ENCODE assay signal across 1 cellular context in the genomic region with DNA sequence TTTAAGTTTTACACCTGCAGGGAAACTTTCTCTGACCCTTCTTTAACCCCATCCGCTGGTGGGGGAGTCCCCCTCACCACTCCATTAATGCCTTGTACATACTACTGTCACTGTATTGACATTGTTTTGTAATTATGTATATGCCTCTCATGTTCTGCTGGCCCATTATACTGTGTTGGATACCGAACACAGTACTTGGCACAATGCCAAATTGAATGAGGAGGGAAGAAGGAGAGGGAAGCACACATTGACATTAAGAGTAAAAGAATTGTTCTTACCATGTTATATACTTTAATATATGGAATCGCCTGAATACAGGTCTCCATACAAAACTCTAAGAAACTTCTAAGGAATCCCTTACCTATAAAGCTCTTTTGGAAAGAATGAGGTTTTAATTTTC.
TF ChIP-seq lines count a peak whose summit lies in the region.

No MANE protein-coding gene starts in this region.

TF ChIP-seq in SK-N-SH treated with all-trans-retinoic acid at 6 μM for 48 hours, 23 proteins besides CTCF, POLR2A, EP300 and RAD21 (continued from another document):
- TF ChIP-seq, protein P1, sequence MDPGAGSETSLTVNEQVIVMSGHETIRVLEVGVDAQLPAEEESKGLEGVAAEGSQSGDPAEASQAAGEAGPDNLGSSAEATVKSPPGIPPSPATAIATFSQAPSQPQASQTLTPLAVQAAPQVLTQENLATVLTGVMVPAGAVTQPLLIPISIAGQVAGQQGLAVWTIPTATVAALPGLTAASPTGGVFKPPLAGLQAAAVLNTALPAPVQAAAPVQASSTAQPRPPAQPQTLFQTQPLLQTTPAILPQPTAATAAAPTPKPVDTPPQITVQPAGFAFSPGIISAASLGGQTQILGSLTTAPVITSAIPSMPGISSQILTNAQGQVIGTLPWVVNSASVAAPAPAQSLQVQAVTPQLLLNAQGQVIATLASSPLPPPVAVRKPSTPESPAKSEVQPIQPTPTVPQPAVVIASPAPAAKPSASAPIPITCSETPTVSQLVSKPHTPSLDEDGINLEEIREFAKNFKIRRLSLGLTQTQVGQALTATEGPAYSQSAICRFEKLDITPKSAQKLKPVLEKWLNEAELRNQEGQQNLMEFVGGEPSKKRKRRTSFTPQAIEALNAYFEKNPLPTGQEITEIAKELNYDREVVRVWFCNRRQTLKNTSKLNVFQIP (CRISPR knock-in tag; IDR thresholded peaks at IDR 0.05; ENCODE audit: borderline replicate concordance, low read depth) = no peak
- no peak for TF ChIP-seq ZNF565 (CRISPR knock-in tag; conservative IDR thresholded peaks at IDR 0.05; ENCODE audit: low read depth)
- no peak for TF ChIP-seq TCF4 (CRISPR knock-in tag; IDR thresholded peaks at IDR 0.05; ENCODE audit: borderline replicate concordance)
- TF ChIP-seq RARB (CRISPR knock-in tag; IDR thresholded peaks at IDR 0.05) = no peak
- TF ChIP-seq ESRRG (CRISPR knock-in tag; IDR thresholded peaks at IDR 0.05) = no peak
- TF ChIP-seq ZNF8 (CRISPR knock-in tag; IDR thresholded peaks at IDR 0.05) = no peak
- TF ChIP-seq TOX (CRISPR knock-in tag; IDR thresholded peaks at IDR 0.05; ENCODE audit: borderline replicate concordance) = no peak
